Comparison of ENCODE assay signal across 9 cellular contexts in the genomic region with DNA sequence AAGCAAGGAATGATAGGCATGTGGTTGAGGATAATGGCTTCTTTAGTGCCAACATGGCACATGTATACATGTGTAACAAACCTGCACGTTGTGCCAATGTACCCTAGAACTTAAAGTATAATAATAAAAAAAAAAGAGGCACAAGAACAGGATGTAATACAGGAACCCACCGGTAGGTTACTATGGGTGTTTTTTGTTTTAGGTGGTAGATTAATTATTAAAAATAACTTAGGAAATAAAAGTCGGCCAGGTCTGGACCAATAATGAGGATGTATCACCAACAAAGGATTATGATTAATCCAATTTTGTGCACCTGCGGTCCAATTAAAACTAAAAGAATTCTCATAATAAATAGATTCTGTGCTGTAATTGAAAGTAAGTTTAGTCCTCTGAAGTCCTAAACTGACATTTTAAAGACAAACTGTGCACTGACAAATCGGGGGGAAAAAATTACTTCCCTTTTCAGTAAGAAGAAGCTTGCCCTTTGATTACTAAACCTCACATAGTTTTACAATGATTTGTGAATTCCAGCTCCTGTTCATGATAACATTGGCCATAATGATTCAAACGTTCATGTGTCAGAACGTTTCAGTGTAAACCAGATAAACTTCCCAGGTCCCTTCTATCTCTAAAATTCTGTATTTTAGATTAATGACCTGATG.
DNase-seq lines count a peak whose midpoint lies in the region; ATAC-seq and TF ChIP-seq lines count a peak whose summit lies in the region.
"Had no signal": no experiment of that assay in that cellular context is flagged by ENCODE, and none has a peak within 500 bp of the region (broad histone marks: within the 10 kb centered on the region; RNA-seq: fewer than 3 reads in every experiment).

No MANE protein-coding gene starts in this region.

- no peak overlapping the region for H3K9ac ChIP-seq in Karpas-422 (ENCODE audit: low read length)

- H3K27me3 Mint-ChIP-seq in natural killer cell treated with Interleukin-12 subunit alpha and Interleukin-12 subunit beta and Interleukin-15 and Interleukin-18, amount 100 ng/mL, for 72 hours, result peaks cover 28 to 31% of the 10 kb centered on the region in 2 donors

- H3K9me3 ChIP-seq in Karpas-422 (ENCODE audit: low read length) (no peaks in the 10 kb centered on the region), suprapubic skin (no peaks in the 10 kb centered on the region)

- DNase-seq in ELR (ENCODE audit: low read depth) (peak; percentile 74), Karpas-422 (peak; percentile 56), amniotic epithelial cell (ENCODE audit: low read depth) (peak; percentile 82), suprapubic skin (ENCODE audit: low spot score in 2 of 2) (no peak), NCI-H146 (lab: John Stamatoyannopoulos, UW) (no peak), NCI-H510A (lab: John Stamatoyannopoulos, UW) (no peak)
- DNase-seq in natural killer cell treated with Interleukin-12 subunit alpha and Interleukin-12 subunit beta and Interleukin-15 and Interleukin-18, amount 100 ng/mL, for 72 hours (ENCODE audit: low spot score), result no peak
- DNase-seq: NCI-H1436 treated with DMSO at 0.1 percent for 48 hours had no signal

- peaks cover 10% of the 10 kb centered on the region for H3K4me1 ChIP-seq in Karpas-422 (ENCODE audit: low read length)
- H3K4me1 ChIP-seq in suprapubic skin, result no peaks in the 10 kb centered on the region

- H3K79me2 ChIP-seq in Karpas-422 (ENCODE audit: low read length), result no peaks in the 10 kb centered on the region

- peaks cover 12 to 17% of the 10 kb centered on the region in 2 donors for H3K4me1 Mint-ChIP-seq in natural killer cell treated with Interleukin-12 subunit alpha and Interleukin-12 subunit beta and Interleukin-15 and Interleukin-18, amount 100 ng/mL, for 72 hours (ENCODE audit: low read depth in 2 of 2)

- H3K27ac ChIP-seq in Karpas-422 (ENCODE audit: low read length) (no peak overlapping the region), suprapubic skin (no peak overlapping the region)

- peak overlapping the region; percentile 29 for H3K4me2 ChIP-seq in Karpas-422 (ENCODE audit: low read depth, low read length, poor library complexity, severe bottlenecking)

- WGBS in suprapubic skin, result 52% methylated on average over 7 of the region's 7 CpGs

- TF ChIP-seq POLR2A in suprapubic skin (IDR thresholded peaks at IDR 0.05), result no peak

- peak overlapping the region; percentile 27 to 75 for H3K27ac Mint-ChIP-seq in natural killer cell treated with Interleukin-12 subunit alpha and Interleukin-12 subunit beta and Interleukin-15 and Interleukin-18, amount 100 ng/mL, for 72 hours

- H3K4me3 Mint-ChIP-seq in natural killer cell treated with Interleukin-12 subunit alpha and Interleukin-12 subunit beta and Interleukin-15 and Interleukin-18, amount 100 ng/mL, for 72 hours, result peak overlapping the region; percentile 78

- H3K4me3 ChIP-seq in Karpas-422 (ENCODE audit: low read length) (no peak overlapping the region), suprapubic skin (no peak overlapping the region)

- no peak overlapping the region for H2AFZ ChIP-seq in Karpas-422 (ENCODE audit: low read length)

- H3K9me3 Mint-ChIP-seq in natural killer cell treated with Interleukin-12 subunit alpha and Interleukin-12 subunit beta and Interleukin-15 and Interleukin-18, amount 100 ng/mL, for 72 hours, result no peaks in the 10 kb centered on the region

- TF ChIP-seq CTCF in suprapubic skin (IDR thresholded peaks at IDR 0.05), result no peak

- H3K36me3 Mint-ChIP-seq in natural killer cell treated with Interleukin-12 subunit alpha and Interleukin-12 subunit beta and Interleukin-15 and Interleukin-18, amount 100 ng/mL, for 72 hours, result no peaks in the 10 kb centered on the region

- no peak for TF ChIP-seq EP300 in suprapubic skin (IDR thresholded peaks at IDR 0.05)

- no peaks in the 10 kb centered on the region for H3K9me2 ChIP-seq in Karpas-422 (replicated peaks; ENCODE audit: insufficient read depth, low read length)

- no peaks in the 10 kb centered on the region for H4K20me1 ChIP-seq in Karpas-422 (ENCODE audit: insufficient read depth, low read depth, low read length)

- H3K27me3 ChIP-seq in Karpas-422 (ENCODE audit: low read length) (no peaks in the 10 kb centered on the region), suprapubic skin (no peaks in the 10 kb centered on the region)

- H3K36me3 ChIP-seq in Karpas-422 (ENCODE audit: insufficient read depth, low read length) (no peaks in the 10 kb centered on the region), suprapubic skin (no peaks in the 10 kb centered on the region)

- no peak for ATAC-seq in natural killer cell treated with Interleukin-12 subunit alpha and Interleukin-12 subunit beta and Interleukin-15 and Interleukin-18, amount 100 ng/mL, for 72 hours
- no peak for ATAC-seq in HG02885 (IDR thresholded peaks at IDR 0.05; ENCODE audit: poor library complexity, unreplicated experiment)

Comparison
In these comparisons a context has a peak if more than half of its experiments do, and no peak if none do; other contexts are left out.
1. DNase-seq: peak in ELR (single experiment), Karpas-422 (single experiment) and amniotic epithelial cell (single experiment); none in natural killer cell treated with Interleukin-12 subunit alpha and Interleukin-12 subunit beta and Interleukin-15 and Interleukin-18, amount 100 ng/mL, for 72 hours (single experiment), suprapubic skin (0 of 2), NCI-H146 (single experiment) and NCI-H510A (single experiment).